In genomic region chr17:39621523-39622379, GRCh38 we compare ENCODE assay signal across 8 cellular contexts. TPM values are rescaled to one million over a fixed set of nuclear protein-coding genes. Genes with fewer than 3 reads are reported as not detected.
DNase-seq lines count a peak whose midpoint lies in the region; ATAC-seq and TF ChIP-seq lines count a peak whose summit lies in the region.

No MANE protein-coding gene starts in this region.

- H3K27ac Mint-ChIP-seq in natural killer cell treated with Interleukin-12 subunit alpha and Interleukin-12 subunit beta and Interleukin-15 and Interleukin-18, amount 100 ng/mL, for 72 hours = peak overlapping the region; percentile 53 to 90
- peak overlapping the region; percentile 85 for H3K27ac Mint-ChIP-seq in stimulated activated memory B cell treated with anti-CD40 and anti-IgM and Interleukin-4, amounts not matched to agents 10 μg/mL and 1 μg/mL and 100 μg/mL, for 72 hours

- in situ Hi-C loops in KBM-7 (cut with MboI; ENCODE audit: low pct_unique_long_range_greater_than_20kb, low sequenced_read_pairs) = no loop called here

- ATAC-seq in GM18873 (IDR thresholded peaks at IDR 0.05; ENCODE audit: low FRiP score, unreplicated experiment) (peak; percentile 45), esophagus mucosa (peak; percentile 81)
- peak; percentile 77 to 89 for ATAC-seq in natural killer cell treated with Interleukin-12 subunit alpha and Interleukin-12 subunit beta and Interleukin-15 and Interleukin-18, amount 100 ng/mL, for 72 hours
- peak; percentile 83 for ATAC-seq in stimulated activated memory B cell treated with anti-CD40 and anti-IgM and Interleukin-4, amounts not matched to agents 10 μg/mL and 1 μg/mL and 100 μg/mL, for 72 hours

- H3K4me3 Mint-ChIP-seq in natural killer cell treated with Interleukin-12 subunit alpha and Interleukin-12 subunit beta and Interleukin-15 and Interleukin-18, amount 100 ng/mL, for 72 hours = peak overlapping the region; percentile 81
- peak overlapping the region; percentile 77 for H3K4me3 Mint-ChIP-seq in stimulated activated memory B cell treated with anti-CD40 and anti-IgM and Interleukin-4, amounts not matched to agents 10 μg/mL and 1 μg/mL and 100 μg/mL, for 72 hours

- peaks cover 11 to 15% of the 10 kb centered on the region in 2 donors for H3K27me3 Mint-ChIP-seq in natural killer cell treated with Interleukin-12 subunit alpha and Interleukin-12 subunit beta and Interleukin-15 and Interleukin-18, amount 100 ng/mL, for 72 hours
- H3K27me3 Mint-ChIP-seq in stimulated activated memory B cell treated with anti-CD40 and anti-IgM and Interleukin-4, amounts not matched to agents 10 μg/mL and 1 μg/mL and 100 μg/mL, for 72 hours = peaks cover 23% of the 10 kb centered on the region

- peak; percentile 91 for DNase-seq in AG08396 (ENCODE audit: low spot score)
- DNase-seq in KBM-7 = peak; percentile 94
- DNase-seq in activated T-cell treated with anti-CD3 and anti-CD28 coated beads for 48 hours (ENCODE audit: low read depth) = peak; percentile 85
- peak; percentile 83 for DNase-seq in natural killer cell treated with Interleukin-12 subunit alpha and Interleukin-12 subunit beta and Interleukin-15 and Interleukin-18, amount 100 ng/mL, for 72 hours (ENCODE audit: low spot score)

- H3K4me1 Mint-ChIP-seq in natural killer cell treated with Interleukin-12 subunit alpha and Interleukin-12 subunit beta and Interleukin-15 and Interleukin-18, amount 100 ng/mL, for 72 hours (ENCODE audit: low read depth in 2 of 2) = peaks cover 20 to 24% of the 10 kb centered on the region in 2 donors
- H3K4me1 Mint-ChIP-seq in stimulated activated memory B cell treated with anti-CD40 and anti-IgM and Interleukin-4, amounts not matched to agents 10 μg/mL and 1 μg/mL and 100 μg/mL, for 72 hours = peaks cover 49% of the 10 kb centered on the region

- H3K36me3 Mint-ChIP-seq in natural killer cell treated with Interleukin-12 subunit alpha and Interleukin-12 subunit beta and Interleukin-15 and Interleukin-18, amount 100 ng/mL, for 72 hours = no peaks in the 10 kb centered on the region
- H3K36me3 Mint-ChIP-seq in stimulated activated memory B cell treated with anti-CD40 and anti-IgM and Interleukin-4, amounts not matched to agents 10 μg/mL and 1 μg/mL and 100 μg/mL, for 72 hours = no peaks in the 10 kb centered on the region

- H3K9me3 Mint-ChIP-seq in natural killer cell treated with Interleukin-12 subunit alpha and Interleukin-12 subunit beta and Interleukin-15 and Interleukin-18, amount 100 ng/mL, for 72 hours = no peaks in the 10 kb centered on the region
- H3K9me3 Mint-ChIP-seq in stimulated activated memory B cell treated with anti-CD40 and anti-IgM and Interleukin-4, amounts not matched to agents 10 μg/mL and 1 μg/mL and 100 μg/mL, for 72 hours = no peaks in the 10 kb centered on the region

TF ChIP-seq in PFSK-1, 5 proteins besides CTCF, POLR2A, EP300 and RAD21:
- TF ChIP-seq FOXP2 (optimal IDR thresholded peaks at IDR 0.05; ENCODE audit: borderline replicate concordance, extremely low read depth, extremely low read length, insufficient read depth) = no peak
- TF ChIP-seq, protein P1, sequence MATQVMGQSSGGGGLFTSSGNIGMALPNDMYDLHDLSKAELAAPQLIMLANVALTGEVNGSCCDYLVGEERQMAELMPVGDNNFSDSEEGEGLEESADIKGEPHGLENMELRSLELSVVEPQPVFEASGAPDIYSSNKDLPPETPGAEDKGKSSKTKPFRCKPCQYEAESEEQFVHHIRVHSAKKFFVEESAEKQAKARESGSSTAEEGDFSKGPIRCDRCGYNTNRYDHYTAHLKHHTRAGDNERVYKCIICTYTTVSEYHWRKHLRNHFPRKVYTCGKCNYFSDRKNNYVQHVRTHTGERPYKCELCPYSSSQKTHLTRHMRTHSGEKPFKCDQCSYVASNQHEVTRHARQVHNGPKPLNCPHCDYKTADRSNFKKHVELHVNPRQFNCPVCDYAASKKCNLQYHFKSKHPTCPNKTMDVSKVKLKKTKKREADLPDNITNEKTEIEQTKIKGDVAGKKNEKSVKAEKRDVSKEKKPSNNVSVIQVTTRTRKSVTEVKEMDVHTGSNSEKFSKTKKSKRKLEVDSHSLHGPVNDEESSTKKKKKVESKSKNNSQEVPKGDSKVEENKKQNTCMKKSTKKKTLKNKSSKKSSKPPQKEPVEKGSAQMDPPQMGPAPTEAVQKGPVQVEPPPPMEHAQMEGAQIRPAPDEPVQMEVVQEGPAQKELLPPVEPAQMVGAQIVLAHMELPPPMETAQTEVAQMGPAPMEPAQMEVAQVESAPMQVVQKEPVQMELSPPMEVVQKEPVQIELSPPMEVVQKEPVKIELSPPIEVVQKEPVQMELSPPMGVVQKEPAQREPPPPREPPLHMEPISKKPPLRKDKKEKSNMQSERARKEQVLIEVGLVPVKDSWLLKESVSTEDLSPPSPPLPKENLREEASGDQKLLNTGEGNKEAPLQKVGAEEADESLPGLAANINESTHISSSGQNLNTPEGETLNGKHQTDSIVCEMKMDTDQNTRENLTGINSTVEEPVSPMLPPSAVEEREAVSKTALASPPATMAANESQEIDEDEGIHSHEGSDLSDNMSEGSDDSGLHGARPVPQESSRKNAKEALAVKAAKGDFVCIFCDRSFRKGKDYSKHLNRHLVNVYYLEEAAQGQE (IDR thresholded peaks at IDR 0.05; ENCODE audit: insufficient read depth in 1 of 2, low read depth in 2 of 2, low read length in 2 of 2) = peak; percentile 88 to 94
TF ChIP-seq in PFSK-1: peak in this region for 1.

RNA-seq across cellular contexts. Expression of gene PPP1R1B, which starts 5.0 kb away (rescaled TPM):
- not detected for polyA plus RNA-seq in PFSK-1 (2012; ENCODE audit: insufficient read length, low read depth)
- 1.6 TPM for total RNA-seq in esophagus mucosa
- total RNA-seq in natural killer cell treated with Interleukin-12 subunit alpha and Interleukin-12 subunit beta and Interleukin-15 and Interleukin-18, amount 100 ng/mL, for 72 hours = not detected

RNA-seq across cellular contexts. Expression of gene NEUROD2, which starts 14.0 kb away (rescaled TPM):
- not detected for polyA plus RNA-seq in PFSK-1 (2012; ENCODE audit: insufficient read length, low read depth)
- total RNA-seq in esophagus mucosa = not detected
- total RNA-seq in natural killer cell treated with Interleukin-12 subunit alpha and Interleukin-12 subunit beta and Interleukin-15 and Interleukin-18, amount 100 ng/mL, for 72 hours = not detected

RNA-seq across cellular contexts. Expression of gene STARD3, which starts 15.2 kb away (rescaled TPM):
- 82.2 TPM for polyA plus RNA-seq in PFSK-1 (2012; ENCODE audit: insufficient read length, low read depth)
- 28.0 TPM for total RNA-seq in esophagus mucosa
- 100 to 1,000 TPM in 1 of 2 donors, 10 to 100 TPM in 1; 97.9 to 139 TPM for total RNA-seq in natural killer cell treated with Interleukin-12 subunit alpha and Interleukin-12 subunit beta and Interleukin-15 and Interleukin-18, amount 100 ng/mL, for 72 hours

RNA-seq across cellular contexts. Expression of gene TCAP, which starts 43.4 kb away (rescaled TPM):
- polyA plus RNA-seq in PFSK-1 (2012; ENCODE audit: insufficient read length, low read depth) = 2.3 TPM
- total RNA-seq in esophagus mucosa = 0.40 TPM
- total RNA-seq in natural killer cell treated with Interleukin-12 subunit alpha and Interleukin-12 subunit beta and Interleukin-15 and Interleukin-18, amount 100 ng/mL, for 72 hours = 1 to 10 TPM; 2.1 to 2.5 TPM

RNA-seq across cellular contexts. Expression of gene PNMT, which starts 46.5 kb away (rescaled TPM):
- polyA plus RNA-seq in PFSK-1 (2012; ENCODE audit: insufficient read length, low read depth) = not detected
- total RNA-seq in esophagus mucosa = 1.1 TPM
- not detected for total RNA-seq in natural killer cell treated with Interleukin-12 subunit alpha and Interleukin-12 subunit beta and Interleukin-15 and Interleukin-18, amount 100 ng/mL, for 72 hours

Comparison
In these comparisons a context has a peak if more than half of its experiments do, and no peak if none do; other contexts are left out.
1. Peak in every context shown above with its lines: DNase-seq and ATAC-seq.